In genomic region chr17:1630662-1631061, GRCh38 we compare ENCODE assay signal across 10 cellular contexts. TPM values are rescaled to one million over a fixed set of nuclear protein-coding genes. Genes with fewer than 3 reads are reported as not detected.
DNase-seq lines count a peak whose midpoint lies in the region; ATAC-seq and TF ChIP-seq lines count a peak whose summit lies in the region.
"Had no signal": no experiment of that assay in that cellular context is flagged by ENCODE, and none has a peak within 500 bp of the region (broad histone marks: within the 10 kb centered on the region; RNA-seq: fewer than 3 reads in every experiment).

No MANE protein-coding gene starts in this region.

- H3K9me3 ChIP-seq in spleen (no peaks in the 10 kb centered on the region), stomach (no peaks in the 10 kb centered on the region)

- intact Hi-C loops in spleen (cut with DNase I; ENCODE audit: low total_unique reads) (loop anchor here (5.0 kb wide), 1 partner anchor 53 kb away; no protein-coding TSS in a partner anchor), stomach (cut with DNase I; ENCODE audit: low total_unique reads) (loop anchor here (5.0 kb wide), 1 partner anchor 58 kb away; no protein-coding TSS in a partner anchor)

- TF ChIP-seq POLR2A in spleen (IDR thresholded peaks at IDR 0.05): no peak
- TF ChIP-seq POLR2A in stomach (IDR thresholded peaks at IDR 0.05): no peak

- peaks cover 35% of the 10 kb centered on the region for H3K27me3 Mint-ChIP-seq in activated T-cell treated with anti-CD3 and anti-CD28 coated beads, Interleukin-2, amount 50 U/mL, for 72 hours (ENCODE audit: low read depth)
- H3K27me3 Mint-ChIP-seq in effector memory CD8-positive, alpha-beta T cell: peaks cover 6 to 16% of the 10 kb centered on the region in 2 donors

- TF ChIP-seq CTCF in spleen (IDR thresholded peaks at IDR 0.05 in 8 of 11, conservative IDR thresholded peaks at IDR 0.05 in 3 of 11) (no peak), stomach (IDR thresholded peaks at IDR 0.05) (no peak)

- H3K4me3 ChIP-seq in spleen (no peak overlapping the region), stomach (no peak overlapping the region)

- H3K36me3 ChIP-seq in spleen (peaks cover 0 to 21% (median 9%) of the 10 kb centered on the region in 6 donors), stomach (peaks cover 0 to 14% (median 10%) of the 10 kb centered on the region in 4 donors)
- H3K36me3 ChIP-seq: brain microvascular endothelial cell had no signal

- H3K4me1 Mint-ChIP-seq in activated T-cell treated with anti-CD3 and anti-CD28 coated beads, Interleukin-2, amount 50 U/mL, for 72 hours (ENCODE audit: low read depth): peaks cover 27% of the 10 kb centered on the region
- H3K4me1 Mint-ChIP-seq in effector memory CD8-positive, alpha-beta T cell (ENCODE audit: low read depth in 2 of 2): peaks cover 10 to 14% of the 10 kb centered on the region in 2 donors

- peaks cover 12 to 69% (median 51%) of the 10 kb centered on the region in 6 donors for H3K4me1 ChIP-seq in spleen
- H3K4me1 ChIP-seq in stomach: peaks cover 26 to 41% (median 38%) of the 10 kb centered on the region in 4 donors

- DNase-seq in activated T-cell treated with anti-CD3 and anti-CD28 coated beads, Interleukin-2, amount 50 U/mL, for 72 hours: no peak
- no peak for DNase-seq in activated T-cell treated with anti-CD3 and anti-CD28 coated beads, Interleukin-2, amount 50 U/mL, for 48 hours
- DNase-seq in MV-4-11 (lab: John Stamatoyannopoulos, UW): peak; percentile 56
- DNase-seq in effector memory CD8-positive, alpha-beta T cell: no peak
- no peak for DNase-seq in spleen
- DNase-seq in NCI-H1694 (lab: John Stamatoyannopoulos, UW): no peak
- no peak for DNase-seq in NCI-H1092 (lab: John Stamatoyannopoulos, UW)
- no peak for DNase-seq in stomach
- DNase-seq: brain microvascular endothelial cell, NCI-H2227 treated with DMSO at 0.1 percent for 48 hours had no signal

- 57 to 72% (median 62%) methylated on average over 4 of the region's 4 CpGs for WGBS in spleen, 5 donors
- WGBS in stomach, 5 donors: 70 to 85% (median 80%) methylated on average over 4 of the region's 4 CpGs

- H3K27ac ChIP-seq in spleen: peak overlapping the region in 5 of 8 donors; percentile 36 to 99 (median 94)
- H3K27ac ChIP-seq in stomach: no peak overlapping the region
- H3K27ac ChIP-seq: brain microvascular endothelial cell had no signal

- TF ChIP-seq EP300 in stomach (IDR thresholded peaks at IDR 0.05): no peak

- H3K4me3 Mint-ChIP-seq in activated T-cell treated with anti-CD3 and anti-CD28 coated beads, Interleukin-2, amount 50 U/mL, for 72 hours: peak overlapping the region; percentile 67 to 98
- peak overlapping the region; percentile 79 to 100 for H3K4me3 Mint-ChIP-seq in effector memory CD8-positive, alpha-beta T cell

- H3K27ac Mint-ChIP-seq in activated T-cell treated with anti-CD3 and anti-CD28 coated beads, Interleukin-2, amount 50 U/mL, for 72 hours: no peak overlapping the region
- peak overlapping the region; percentile 65 to 98 for H3K27ac Mint-ChIP-seq in effector memory CD8-positive, alpha-beta T cell

- no peaks in the 10 kb centered on the region for H3K9me3 Mint-ChIP-seq in activated T-cell treated with anti-CD3 and anti-CD28 coated beads, Interleukin-2, amount 50 U/mL, for 72 hours
- H3K9me3 Mint-ChIP-seq in effector memory CD8-positive, alpha-beta T cell: no peaks in the 10 kb centered on the region

- no peak for ATAC-seq in activated T-cell treated with anti-CD3 and anti-CD28 coated beads, Interleukin-2, amount 50 U/mL, for 72 hours (replicated peaks in 1 of 2)
- ATAC-seq in effector memory CD8-positive, alpha-beta T cell (replicated peaks): no peak

- H3K36me3 Mint-ChIP-seq in activated T-cell treated with anti-CD3 and anti-CD28 coated beads, Interleukin-2, amount 50 U/mL, for 72 hours (ENCODE audit: insufficient read depth in 2 of 2): peaks cover 0 to 2% of the 10 kb centered on the region in 2 donors
- peaks cover 19% of the 10 kb centered on the region for H3K36me3 Mint-ChIP-seq in effector memory CD8-positive, alpha-beta T cell (ENCODE audit: insufficient read depth)

- H3K27me3 ChIP-seq in spleen (replicated peaks in 1 of 7): no peaks in the 10 kb centered on the region
- H3K27me3 ChIP-seq in stomach: no peaks in the 10 kb centered on the region
- H3K27me3 ChIP-seq: brain microvascular endothelial cell had no signal

RNA-seq across cellular contexts. Expression of gene SLC43A2, which starts 2.0 kb away (rescaled TPM):
- total RNA-seq in activated T-cell treated with anti-CD3 and anti-CD28 coated beads, Interleukin-2, amount 50 U/mL, for 72 hours: 1 to 10 TPM; 3.4 to 3.8 TPM
- total RNA-seq in spleen: 10 to 100 TPM; 51.1 to 84.6 (median 67.3) TPM
- polyA plus RNA-seq in spleen: 10 to 100 TPM; 12.6 to 26.8 (median 14.9) TPM
- 10 to 100 TPM in 2 of 5 donors, 1 to 10 TPM in 2, under 1 TPM in 1; 0.29 to 15.8 (median 6.5) TPM for total RNA-seq in stomach
- 1 to 10 TPM; 1.8 to 5.9 (median 4.6) TPM for polyA plus RNA-seq in stomach

RNA-seq across cellular contexts. Expression of gene SCARF1, which starts 14.9 kb away (rescaled TPM):
- total RNA-seq in activated T-cell treated with anti-CD3 and anti-CD28 coated beads, Interleukin-2, amount 50 U/mL, for 72 hours: 1 to 10 TPM; 1.9 to 2.5 TPM
- total RNA-seq in spleen (100 to 1,000 TPM in 2 of 7 donors, 10 to 100 TPM in 5; 55.5 to 112 (median 66.5) TPM), stomach (100 to 1,000 TPM in 1 of 5 donors, 10 to 100 TPM in 2, 1 to 10 TPM in 2; 4.1 to 119 (median 53.1) TPM)
- polyA plus RNA-seq in spleen (10 to 100 TPM in 2 of 3 donors, 1 to 10 TPM in 1; 5.1 to 31.2 (median 13.6) TPM), stomach (1 to 10 TPM; 1.4 to 2.7 (median 2.0) TPM)

RNA-seq across cellular contexts. Expression of gene RILP, which starts 19.0 kb away (rescaled TPM):
- 1 to 10 TPM; 3.4 to 4.4 TPM for total RNA-seq in activated T-cell treated with anti-CD3 and anti-CD28 coated beads, Interleukin-2, amount 50 U/mL, for 72 hours
- total RNA-seq in spleen (10 to 100 TPM; 15.8 to 43.9 (median 28.9) TPM), stomach (100 to 1,000 TPM in 1 of 5 donors, 10 to 100 TPM in 3, 1 to 10 TPM in 1; 8.6 to 284 (median 39.1) TPM)
- polyA plus RNA-seq in spleen (10 to 100 TPM; 14.7 to 25.6 (median 17.4) TPM), stomach (10 to 100 TPM; 15.6 to 32.4 (median 19.2) TPM)

RNA-seq across cellular contexts. Expression of gene PRPF8, which starts 54.0 kb away (rescaled TPM):
- 100 to 1,000 TPM; 332 to 390 TPM for total RNA-seq in activated T-cell treated with anti-CD3 and anti-CD28 coated beads, Interleukin-2, amount 50 U/mL, for 72 hours
- total RNA-seq in spleen (100 to 1,000 TPM; 210 to 320 (median 268) TPM), stomach (100 to 1,000 TPM; 126 to 252 (median 201) TPM)
- polyA plus RNA-seq in spleen (10 to 100 TPM; 67.2 to 91.8 (median 74.8) TPM), stomach (10 to 100 TPM; 33.6 to 83.4 (median 38.4) TPM)

Comparison
In these comparisons a context has a peak if more than half of its experiments do, and no peak if none do; other contexts are left out.
1. H3K27ac ChIP-seq: peak in spleen (5 of 8); none in stomach (0 of 5).